8 cellular contexts compared by ENCODE assay signal in the genomic region with DNA sequence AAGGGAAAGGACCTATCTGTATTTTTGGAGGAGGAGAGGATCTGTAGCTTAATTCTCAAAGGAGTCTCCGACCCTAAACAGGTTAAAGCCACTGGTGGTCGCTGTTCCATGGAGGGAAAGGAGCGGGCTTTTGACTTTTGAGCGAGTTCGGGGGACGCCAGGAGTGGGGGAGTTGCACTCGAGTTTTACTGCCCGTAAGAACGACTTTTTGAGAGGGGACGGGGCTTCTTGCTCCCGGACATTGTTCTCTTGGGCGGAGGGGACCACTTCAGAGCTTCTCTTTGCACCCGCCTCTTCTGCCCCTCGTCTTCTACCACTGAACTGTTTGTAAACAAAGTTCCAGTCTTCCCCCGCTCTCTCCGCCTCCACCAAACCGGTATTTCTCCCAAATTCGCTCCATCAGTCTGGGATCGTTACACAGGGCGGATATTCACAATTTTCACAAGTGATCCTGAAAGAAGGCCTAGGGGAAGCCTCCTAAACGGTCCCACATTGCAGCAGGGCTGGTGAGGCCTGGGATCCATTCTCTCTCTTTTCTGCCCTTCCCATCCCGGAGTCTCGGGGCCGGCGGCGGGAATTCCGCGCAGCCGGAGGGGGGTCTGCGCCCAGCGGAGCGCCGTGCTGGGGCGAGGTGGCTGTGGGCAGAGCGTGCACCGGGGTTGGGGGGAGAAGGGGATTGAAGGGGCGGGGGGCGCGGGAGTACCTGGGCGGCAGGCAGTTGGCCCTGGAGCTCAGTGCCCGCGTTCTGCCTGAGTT. TPM values are rescaled to one million over a fixed set of nuclear protein-coding genes. Genes with fewer than 3 reads are reported as not detected.
DNase-seq lines count a peak whose midpoint lies in the region; ATAC-seq and TF ChIP-seq lines count a peak whose summit lies in the region.

No MANE protein-coding gene starts in this region.

- TF ChIP-seq CTCF in GM12872 (IDR thresholded peaks at IDR 0.05; ENCODE audit: insufficient read depth, low read depth, low read length) (peak; percentile 46), gastroesophageal sphincter (IDR thresholded peaks at IDR 0.05) (no peak), thyroid gland (IDR thresholded peaks at IDR 0.05) (no peak)

- no peaks in the 10 kb centered on the region for H3K36me3 Mint-ChIP-seq in T-cell

- H3K36me3 ChIP-seq in gastroesophageal sphincter (no peaks in the 10 kb centered on the region), thyroid gland (no peaks in the 10 kb centered on the region)

- H3K27ac ChIP-seq in gastroesophageal sphincter: peak overlapping the region in 1 of 4 donors; percentile 5
- peak overlapping the region in 2 of 3 donors; percentile 7 to 41 for H3K27ac ChIP-seq in thyroid gland

- intact Hi-C loops in thyroid gland (cut with DNase I): no loop called here

- POLR2A ChIA-PET in T-cell (lab: Charles Lee): interaction anchor here in 1 of 2 donors (0.9 kb wide), 1 partner anchor 11 kb away, joined by 4 read pairs; no protein-coding TSS in a partner anchor

- H3K4me3 ChIP-seq in gastroesophageal sphincter (peak overlapping the region in 1 of 2 donors; percentile 45), thyroid gland (replicated peaks in 1 of 3) (peak overlapping the region in 1 of 3 donors; percentile 18)

- peak overlapping the region in 1 of 2 donors; percentile 28 for H3K27ac Mint-ChIP-seq in T-cell

- peaks cover 0 to 73% (median 58%) of the 10 kb centered on the region in 3 donors for H3K4me1 ChIP-seq in gastroesophageal sphincter
- H3K4me1 ChIP-seq in thyroid gland: peaks cover 18 to 62% of the 10 kb centered on the region in 2 donors

- peak; percentile 26 for DNase-seq in 8988T
- DNase-seq in T-cell: peak in 1 of 34 experiments; percentile 13
- DNase-seq in thyroid gland: no peak
- no peak for DNase-seq in anterior cingulate cortex (lab: John Stamatoyannopoulos, UW)

- WGBS in gastroesophageal sphincter (ENCODE audit: low coverage in 1 of 2), 2 donors: 13 to 21% methylated on average over 12 to 20 of the region's 42 CpGs
- 7 to 10% methylated on average over 24 to 33 of the region's 42 CpGs for WGBS in thyroid gland, 2 donors

- CTCF ChIA-PET in T-cell (lab: Charles Lee): interaction anchor here in 1 of 2 donors (0.6 to 1.0 kb wide), 2 partner anchors 10 to 1084 kb away, joined by 3 read pairs; no protein-coding TSS in a partner anchor

- no peak for ATAC-seq in T-cell (replicated peaks in 1 of 4)
- ATAC-seq in gastroesophageal sphincter: peak; percentile 13
- no peak for ATAC-seq in HG02973 (IDR thresholded peaks at IDR 0.05; ENCODE audit: unreplicated experiment)
- no peak for ATAC-seq in HG03097 (IDR thresholded peaks at IDR 0.05; ENCODE audit: low FRiP score, unreplicated experiment)

- TF ChIP-seq EP300 in gastroesophageal sphincter (IDR thresholded peaks at IDR 0.05): no peak

- no peak for TF ChIP-seq POLR2A in gastroesophageal sphincter (IDR thresholded peaks at IDR 0.05)
- no peak for TF ChIP-seq POLR2A in thyroid gland (IDR thresholded peaks at IDR 0.05)

- peaks cover 52 to 78% of the 10 kb centered on the region in 2 donors for H3K27me3 Mint-ChIP-seq in T-cell

- peaks cover 36 to 51% (median 50%) of the 10 kb centered on the region in 3 donors for H3K4me1 Mint-ChIP-seq in T-cell

- peak overlapping the region; percentile 71 to 82 (median 80) for H3K4me3 Mint-ChIP-seq in T-cell

- H3K9me3 ChIP-seq in gastroesophageal sphincter (no peaks in the 10 kb centered on the region), thyroid gland (no peaks in the 10 kb centered on the region)

- H3K9me3 Mint-ChIP-seq in T-cell: no peaks in the 10 kb centered on the region

- peaks cover 100% of the 10 kb centered on the region for H3K27me3 ChIP-seq in gastroesophageal sphincter
- H3K27me3 ChIP-seq in thyroid gland: peaks cover 91% of the 10 kb centered on the region

RNA-seq across cellular contexts. Expression of gene DLX2, which starts 6.6 kb away (rescaled TPM):
- total RNA-seq in T-cell (under 1 TPM in 2 of 5 donors, not detected in 3; 0.16 to 0.19 TPM), gastroesophageal sphincter (not detected), thyroid gland (under 1 TPM in 3 of 4 donors, not detected in 1; 0.25 to 0.78 (median 0.40) TPM)

RNA-seq across cellular contexts. Expression of gene DLX1, which starts 10.8 kb away (rescaled TPM):
- total RNA-seq in T-cell: not detected
- total RNA-seq in gastroesophageal sphincter: under 1 TPM in 1 of 4 donors, not detected in 3; 0.40 TPM
- total RNA-seq in thyroid gland: 1 to 10 TPM in 2 of 4 donors, under 1 TPM in 2; 0.68 to 1.5 (median 1.0) TPM
